21 cellular contexts compared by ENCODE assay signal in genomic region chr5:43947870-43948269, GRCh38.
"Had no signal": no experiment of that assay in that cellular context is flagged by ENCODE, and none has a peak within 500 bp of the region (broad histone marks: within the 10 kb centered on the region; RNA-seq: fewer than 3 reads in every experiment).

No MANE protein-coding gene starts in this region.

- ATAC-seq: activated CD8-positive, alpha-beta T cell treated with anti-CD3 and anti-CD28 coated beads for 36 hours; activated T-cell treated with anti-CD3 and anti-CD28 coated beads, Interleukin-2, amount 50 U/mL, for 4 hours; body of pancreas; left ventricle myocardium superior; stimulated activated naive B cell treated with anti-CD40 and anti-IgM and Interleukin-4, amounts not matched to agents 10 μg/mL and 1 μg/mL and 100 μg/mL, for 72 hours; WTC11 had no signal

- DNase-seq: activated CD4-positive, alpha-beta T cell treated with anti-CD3 and anti-CD28 coated beads for 4 hours; activated CD8-positive, alpha-beta T cell treated with anti-CD3 and anti-CD28 coated beads for 36 hours; activated effector memory CD4-positive, alpha-beta T cell treated with Interleukin-2 at 50 U/mL for 16 hours; activated T-cell treated with anti-CD3 and anti-CD28 coated beads, Interleukin-2, amount 50 U/mL, for 4 hours; adrenal gland; body of pancreas; effector CD4-positive, alpha-beta T cell; glutamatergic neuron; hypothalamus; kidney; left ventricle myocardium superior; nucleus accumbens; posterior cingulate gyrus; retina; stimulated activated CD4-positive, alpha-beta T cell treated with anti-CD3 and anti-CD28 coated beads, Interleukin-15, amount 100 ng/mL, for 24 hours; stimulated activated CD4-positive, alpha-beta T cell treated with anti-CD3 and anti-CD28 coated beads, Interleukin-4, amount 100 ng/mL, for 1 hour; stimulated activated naive B cell treated with anti-CD40 and anti-IgM and Interleukin-4, amounts not matched to agents 10 μg/mL and 1 μg/mL and 100 μg/mL, for 72 hours; T-helper 2 cell; tibial artery had no signal

- H3K27ac ChIP-seq: adrenal gland, body of pancreas, tibial artery had no signal

- H3K36me3 ChIP-seq: adrenal gland, tibial artery had no signal

- H3K4me1 ChIP-seq: adrenal gland, body of pancreas had no signal

- H3K4me3 ChIP-seq: adrenal gland, body of pancreas, coronary artery, tibial artery had no signal

- H3K27me3 ChIP-seq: adrenal gland, body of pancreas, tibial artery had no signal

- H3K9me3 ChIP-seq: adrenal gland, body of pancreas had no signal
